Comparison of ENCODE assay signal across 25 cellular contexts in genomic region chr4:109655396-109655795, GRCh38.
"Had no signal": no experiment of that assay in that cellular context is flagged by ENCODE, and none has a peak within 500 bp of the region (broad histone marks: within the 10 kb centered on the region; RNA-seq: fewer than 3 reads in every experiment).

No MANE protein-coding gene starts in this region.

- H3K4me3 Mint-ChIP-seq: activated naive CD4-positive, alpha-beta T cell treated with anti-CD3 and anti-CD28 coated beads, Interleukin-2, amount 50 U/mL, for 24 hours; immature natural killer cell; mesothelial cell of epicardium; nephron; T-helper 2 cell treated with Interferon-gamma antibody and Interleukin-4, amounts not matched to agents 5 μg/mL and 100 μg/mL, for 36 hours had no signal

- H3K36me3 ChIP-seq: left ventricle myocardium inferior, neutrophil, ovary, prostate gland, right atrium auricular region had no signal

- H3K27me3 Mint-ChIP-seq: activated naive CD4-positive, alpha-beta T cell treated with anti-CD3 and anti-CD28 coated beads, Interleukin-2, amount 50 U/mL, for 24 hours had no signal

- H3K4me1 ChIP-seq: left ventricle myocardium inferior, prostate gland, right atrium auricular region, tibial artery had no signal

- H3K9me3 Mint-ChIP-seq: activated naive CD4-positive, alpha-beta T cell treated with anti-CD3 and anti-CD28 coated beads, Interleukin-2, amount 50 U/mL, for 24 hours had no signal

- H3K27me3 ChIP-seq: hepatocyte, neutrophil, ovary, right atrium auricular region, tibial artery had no signal

- H3K27ac ChIP-seq: hepatocyte, left ventricle myocardium inferior, neutrophil, ovary, prostate gland, right atrium auricular region, tibial artery, VCaP had no signal

- H3K9me3 ChIP-seq: neutrophil, ovary, prostate gland, SK-N-SH had no signal

- DNase-seq: activated CD4-positive, alpha-beta T cell treated with anti-CD3 and anti-CD28 coated beads, Interleukin-2, amount 50 U/mL, for 1 hour; activated CD8-positive, alpha-beta memory T cell treated with anti-CD3 and anti-CD28 coated beads, Interleukin-2, amount 50 U/mL, for 48 hours; activated gamma-delta T cell; amniotic stem cell; erythroblast; foreskin melanocyte; glutamatergic neuron; immature natural killer cell; kidney glomerular epithelial cell; left ventricle myocardium inferior; ovary; SK-N-SH; stimulated activated CD4-positive, alpha-beta T cell treated with anti-CD3 and anti-CD28 coated beads, Interleukin-4, amount 100 ng/mL, for 24 hours; stimulated activated naive CD4-positive, alpha-beta T cell treated with Interleukin-2 at 50 U/mL for 16 hours; tibial artery had no signal

- ATAC-seq: activated CD4-positive, CD25-positive, alpha-beta regulatory T cell treated with anti-CD3 and anti-CD28 coated beads, Interleukin-2, amount 50 U/mL, for 24 hours had no signal

- H3K4me3 ChIP-seq: hepatocyte, left ventricle myocardium inferior, ovary, prostate gland, right atrium auricular region, tibial artery had no signal

- H3K4me1 Mint-ChIP-seq: mesothelial cell of epicardium, nephron had no signal

- H3K27ac Mint-ChIP-seq: mesothelial cell of epicardium; nephron; T-helper 2 cell treated with Interferon-gamma antibody and Interleukin-4, amounts not matched to agents 5 μg/mL and 100 μg/mL, for 36 hours had no signal
